ENCODE assay signal across 9 cellular contexts in genomic region chr2:56132138-56132537, GRCh38. TPM values are rescaled to one million over a fixed set of nuclear protein-coding genes. Genes with fewer than 3 reads are reported as not detected.
DNase-seq lines count a peak whose midpoint lies in the region; ATAC-seq, FAIRE-seq and TF ChIP-seq lines count a peak whose summit lies in the region.
"Had no signal": no experiment of that assay in that cellular context is flagged by ENCODE, and none has a peak within 500 bp of the region (broad histone marks: within the 10 kb centered on the region; RNA-seq: fewer than 3 reads in every experiment).

No MANE protein-coding gene starts in this region.

- BruUV-seq in IMR-90 (replicated peaks; lab: Mats Ljungman, UMichigan): no TSS peak

- H3K23ac ChIP-seq in IMR-90 (ENCODE audit: low read depth, low read length): no peak overlapping the region

- H2AK9ac ChIP-seq in IMR-90 (replicated peaks; ENCODE audit: low read depth, low read length, poor library complexity): no peak overlapping the region

- no peak overlapping the region for H2AFZ ChIP-seq in IMR-90 (replicated peaks; ENCODE audit: low read length, poor library complexity)

- no peaks in the 10 kb centered on the region for H3K9me1 ChIP-seq in IMR-90 (ENCODE audit: insufficient read depth, low read length)

- no peak overlapping the region for H3K56ac ChIP-seq in IMR-90 (ENCODE audit: extremely low read depth, insufficient read depth, low read length)

- DNase-seq in IMR-90 (peak; percentile 47), RKO (ENCODE audit: low spot score) (peak; percentile 64), fibroblast of mammary gland (ENCODE audit: low read depth) (peak; percentile 53), skeletal muscle cell (ENCODE audit: low read depth) (peak; percentile 6), mesenteric fat pad (ENCODE audit: low spot score) (no peak)
- DNase-seq in stimulated activated CD4-positive, alpha-beta T cell treated with anti-CD3 and anti-CD28 coated beads, Interleukin-4, amount 100 ng/mL, for 4 hours: no peak

- in situ Hi-C loops in IMR-90 (cut with MboI; ENCODE audit: low sequenced_read_pairs): loop anchor here (10.0 kb wide), 1 partner anchor 417 kb away; no protein-coding TSS in a partner anchor

- no peak overlapping the region for H3K4ac ChIP-seq in IMR-90 (ENCODE audit: low read depth, low read length)

- peak; percentile 90 for FAIRE-seq in G401.6 (lab: Jason Lieb, UNC)

- H4K5ac ChIP-seq in IMR-90 (ENCODE audit: low read depth, low read length): no peak overlapping the region

- H3K4me2 ChIP-seq in IMR-90 (ENCODE audit: low read depth, low read length): no peak overlapping the region

- no peak for TF ChIP-seq POLR2A in IMR-90 (IDR thresholded peaks at IDR 0.05; ENCODE audit: low read depth, low read length)

- H4K8ac ChIP-seq in IMR-90 (ENCODE audit: low read depth in 2 of 2, low read length in 2 of 2): no peak overlapping the region

- H2AK5ac ChIP-seq in IMR-90 (ENCODE audit: low read depth, low read length): no peak overlapping the region

- no peaks in the 10 kb centered on the region for H3K4me1 ChIP-seq in IMR-90 (ENCODE audit: control insufficient read depth, insufficient read depth, low read length)

- H4K91ac ChIP-seq in IMR-90 (ENCODE audit: insufficient read depth, low read depth, low read length): no peak overlapping the region

- no peaks in the 10 kb centered on the region for H3K79me1 ChIP-seq in IMR-90 (ENCODE audit: low read depth in 1 of 2, low read length in 2 of 2)

- H2BK15ac ChIP-seq in IMR-90 (ENCODE audit: low read depth, low read length): no peak overlapping the region

- no peak overlapping the region for H3K9ac ChIP-seq in IMR-90 (ENCODE audit: low read depth, low read length)

- H3K9me3 ChIP-seq in IMR-90 (ENCODE audit: control insufficient read depth, insufficient read depth, low read length): no peaks in the 10 kb centered on the region

- CTCF ChIA-PET in IMR-90 (lab: Yijun Ruan, JAX): no interaction called here

- H3K27me3 ChIP-seq in IMR-90 (ENCODE audit: control insufficient read depth, insufficient read depth, low read length): 0 out of 2 replicates have a peak, but pooled peaks cover 2% of the 10 kb centered on the region

- ATAC-seq in IMR-90 (ENCODE audit: low read depth) (peak; percentile 51; the same call in 1 of the 2 replicates), GM18861 (IDR thresholded peaks at IDR 0.05; ENCODE audit: unreplicated experiment) (no peak)

- no peak overlapping the region for H2BK120ac ChIP-seq in IMR-90 (ENCODE audit: low read depth, low read length)

- H3K27ac ChIP-seq in IMR-90 (ENCODE audit: insufficient read depth, low read length): no peak overlapping the region

- no peaks in the 10 kb centered on the region for H3K36me3 ChIP-seq in IMR-90 (ENCODE audit: control insufficient read depth, insufficient read depth, low read length)

- H2BK5ac ChIP-seq in IMR-90 (ENCODE audit: low read depth, low read length, poor library complexity, severe bottlenecking): no peak overlapping the region

- peak; percentile 66 for TF ChIP-seq RAD21 in IMR-90 (IDR thresholded peaks at IDR 0.05; ENCODE audit: low read length)

- peak; percentile 69 for TF ChIP-seq CTCF in IMR-90 (conservative IDR thresholded peaks at IDR 0.05; ENCODE audit: low read depth, low read length)
- peak; percentile 48 for TF ChIP-seq CTCF in fibroblast of mammary gland (conservative IDR thresholded peaks at IDR 0.05; ENCODE audit: control insufficient read depth, insufficient read depth, low read depth, low read length)

- H2BK20ac ChIP-seq in IMR-90 (ENCODE audit: low read depth, low read length): no peak overlapping the region

- H3K18ac ChIP-seq in IMR-90 (ENCODE audit: low read depth, low read length): no peak overlapping the region

- dilution Hi-C loops in IMR-90 (cut with HindIII; ENCODE audit: low sequenced_read_pairs, unreplicated experiment): no loop called here

- H3K14ac ChIP-seq in IMR-90 (replicated peaks; ENCODE audit: low read depth, low read length): no peak overlapping the region

- no peaks in the 10 kb centered on the region for H4K20me1 ChIP-seq in IMR-90 (ENCODE audit: insufficient read depth, low read length)

- POLR2A ChIA-PET in IMR-90 (lab: Charles Lee; ENCODE audit: unreplicated experiment): no interaction called here

- no CpG with 5 or more reads among the region's 1 CpG for WGBS in IMR-90 (ENCODE audit: extremely low coverage in 2 of 2, insufficient read length in 1 of 2), 2 experiments

- no peak overlapping the region for H3K4me3 ChIP-seq in IMR-90 (ENCODE audit: insufficient read depth, low read depth, low read length)
- no peak overlapping the region for H3K4me3 ChIP-seq in fibroblast of mammary gland (ENCODE audit: control insufficient read depth, low read depth, low read length)
- H3K4me3 ChIP-seq in skeletal muscle cell (ENCODE audit: low read depth, low read length): no peak overlapping the region

- intact Hi-C loops in IMR-90 (cut with micrococcal nuclease): loop anchor here (1.0 to 5.0 kb wide), 5 partner anchors 120 to 1385 kb away; no protein-coding TSS in a partner anchor

TF ChIP-seq in IMR-90, 13 proteins besides CTCF, POLR2A, EP300 and RAD21:
- TF ChIP-seq NFE2L2 (IDR thresholded peaks at IDR 0.05; ENCODE audit: low read depth, low read length): no peak
- TF ChIP-seq CHD1 (IDR thresholded peaks at IDR 0.05; ENCODE audit: low read depth, low read length): no peak
- TF ChIP-seq ELK1 (IDR thresholded peaks at IDR 0.05; ENCODE audit: borderline replicate concordance, low read depth, low read length): no peak
- TF ChIP-seq SMC3 (IDR thresholded peaks at IDR 0.05; ENCODE audit: low read depth, low read length): peak; percentile 56
- no peak for TF ChIP-seq CEBPB (IDR thresholded peaks at IDR 0.05; ENCODE audit: low read depth, low read length)
- TF ChIP-seq MAZ (IDR thresholded peaks at IDR 0.05; ENCODE audit: borderline replicate concordance, low read depth, low read length): no peak

RNA-seq across cellular contexts. Expression of gene CCDC85A, which starts 51.7 kb away (rescaled TPM):
- total RNA-seq in IMR-90 (2012; rRNA removed) (2.2 and 2.8 TPM in 2 replicates), mesenteric fat pad (7.6 TPM)
- 1.1 and 1.5 TPM in 2 replicates for polyA plus RNA-seq in IMR-90 (2012; rRNA removed)
- polyA plus RNA-seq in IMR-90 (2012; cell fraction: cytosol; rRNA removed): 0.55 and 0.76 TPM in 2 replicates
- 0.38 and 1.0 TPM in 2 replicates for polyA plus RNA-seq in IMR-90 (2012; cell fraction: nucleus; rRNA removed; ENCODE audit: low replicate concordance)
- total RNA-seq: T-helper 2 cell treated with Interferon-gamma antibody and Interleukin-4, amounts not matched to agents 100 ng/mL and 5 ng/mL, for 36 hours had no signal

Comparison
In these comparisons a context has a peak if more than half of its experiments do, and no peak if none do; other contexts are left out.
1. DNase-seq: peak in IMR-90 (single experiment), RKO (single experiment), fibroblast of mammary gland (single experiment) and skeletal muscle cell (single experiment); none in mesenteric fat pad (single experiment) and stimulated activated CD4-positive, alpha-beta T cell treated with anti-CD3 and anti-CD28 coated beads, Interleukin-4, amount 100 ng/mL, for 4 hours (0 of 2).